Comparison of ENCODE assay signal across 10 cellular contexts in genomic region chr6:170271771-170272314, GRCh38. TPM values are rescaled to one million over a fixed set of nuclear protein-coding genes. Genes with fewer than 3 reads are reported as not detected.
DNase-seq lines count a peak whose midpoint lies in the region; ATAC-seq lines count a peak whose summit lies in the region.
"Had no signal": no experiment of that assay in that cellular context is flagged by ENCODE, and none has a peak within 500 bp of the region (broad histone marks: within the 10 kb centered on the region; RNA-seq: fewer than 3 reads in every experiment).

No MANE protein-coding gene starts in this region.

- peak overlapping the region; percentile 22 to 41 for H3K4me3 ChIP-seq in mucosa of rectum (ENCODE audit: low read length in 2 of 2)

- no peaks in the 10 kb centered on the region for H3K27me3 ChIP-seq in mucosa of rectum (ENCODE audit: control insufficient read depth in 2 of 2, insufficient read depth in 2 of 2, low read length in 2 of 2)

- no peak overlapping the region for H3K9ac ChIP-seq in mucosa of rectum (ENCODE audit: low read depth in 1 of 2, low read length in 2 of 2)

- DNase-seq in Right ventricle myocardium superior: peak; percentile 73
- DNase-seq in Right ventricle myocardium inferior (ENCODE audit: missing footprints): no peak
- peak; percentile 53 for DNase-seq in activated T-cell treated with anti-CD3 and anti-CD28 coated beads for 4 hours
- DNase-seq in NCI-H2171 (lab: John Stamatoyannopoulos, UW): no peak
- no peak for DNase-seq in DMS53 treated with DMSO at 0.1 percent for 48 hours (lab: John Stamatoyannopoulos, UW; ENCODE audit: unreplicated experiment)
- DNase-seq in DMS 273 (lab: John Stamatoyannopoulos, UW; ENCODE audit: unreplicated experiment): no peak

- peaks cover 11 to 26% of the 10 kb centered on the region in 2 donors for H3K4me1 ChIP-seq in mucosa of rectum (ENCODE audit: control insufficient read depth in 2 of 2, insufficient read depth in 2 of 2, low read length in 2 of 2)

- H3K36me3 ChIP-seq in mucosa of rectum (ENCODE audit: control insufficient read depth in 2 of 2, insufficient read depth in 2 of 2, low read length in 2 of 2): no peaks in the 10 kb centered on the region

- H3K9me3 ChIP-seq in mucosa of rectum (ENCODE audit: control insufficient read depth in 2 of 2, low read length in 2 of 2): no peaks in the 10 kb centered on the region

- ATAC-seq in Right ventricle myocardium superior (ENCODE audit: poor library complexity) (peak; percentile 14), Right ventricle myocardium inferior (no peak), HG03521 (IDR thresholded peaks at IDR 0.05; ENCODE audit: unreplicated experiment) (peak; percentile 91)
- ATAC-seq: left colon had no signal

- H3K27ac ChIP-seq in mucosa of rectum (ENCODE audit: low read depth in 2 of 2, low read length in 2 of 2): no peak overlapping the region
- H3K27ac ChIP-seq: VCaP had no signal

- intact Hi-C loops in Right ventricle myocardium superior (cut with DNase I): no loop called here
- intact Hi-C loops in Right ventricle myocardium inferior (cut with DNase I): no loop called here

RNA-seq across cellular contexts. Expression of gene DLL1, which starts 19.0 kb away (rescaled TPM):
- total RNA-seq in Right ventricle myocardium superior: 18.6 TPM
- total RNA-seq in Right ventricle myocardium inferior: 21.5 TPM

RNA-seq across cellular contexts. Expression of gene FAM120B, which starts 34.7 kb away (rescaled TPM):
- 16.5 TPM for total RNA-seq in Right ventricle myocardium superior
- 16.3 TPM for total RNA-seq in Right ventricle myocardium inferior

Comparison
In these comparisons a context has a peak if more than half of its experiments do, and no peak if none do; other contexts are left out.
1. DNase-seq: peak in Right ventricle myocardium superior (single experiment) and activated T-cell treated with anti-CD3 and anti-CD28 coated beads for 4 hours (single experiment); none in Right ventricle myocardium inferior (single experiment), NCI-H2171 (single experiment), DMS53 treated with DMSO at 0.1 percent for 48 hours (single experiment) and DMS 273 (single experiment).